In genomic region chr4:173530326-173531062, GRCh38 we compare ENCODE assay signal across 1 cellular context.
TF ChIP-seq lines count a peak whose summit lies in the region.

No MANE protein-coding gene starts in this region.

TF ChIP-seq in IMR-90, 13 proteins besides CTCF, POLR2A, EP300 and RAD21 (continued from another document):
- TF ChIP-seq, protein P1, sequence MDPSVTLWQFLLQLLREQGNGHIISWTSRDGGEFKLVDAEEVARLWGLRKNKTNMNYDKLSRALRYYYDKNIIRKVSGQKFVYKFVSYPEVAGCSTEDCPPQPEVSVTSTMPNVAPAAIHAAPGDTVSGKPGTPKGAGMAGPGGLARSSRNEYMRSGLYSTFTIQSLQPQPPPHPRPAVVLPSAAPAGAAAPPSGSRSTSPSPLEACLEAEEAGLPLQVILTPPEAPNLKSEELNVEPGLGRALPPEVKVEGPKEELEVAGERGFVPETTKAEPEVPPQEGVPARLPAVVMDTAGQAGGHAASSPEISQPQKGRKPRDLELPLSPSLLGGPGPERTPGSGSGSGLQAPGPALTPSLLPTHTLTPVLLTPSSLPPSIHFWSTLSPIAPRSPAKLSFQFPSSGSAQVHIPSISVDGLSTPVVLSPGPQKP (IDR thresholded peaks at IDR 0.05; ENCODE audit: borderline replicate concordance, low read depth, low read length), result no peak
- TF ChIP-seq MXI1 (IDR thresholded peaks at IDR 0.05; ENCODE audit: borderline replicate concordance, low read depth, low read length), result no peak
- TF ChIP-seq MAFK (IDR thresholded peaks at IDR 0.05; ENCODE audit: low read depth, low read length), result no peak
- TF ChIP-seq CEBPB (IDR thresholded peaks at IDR 0.05; ENCODE audit: low read depth, low read length), result no peak
- TF ChIP-seq RCOR1 (IDR thresholded peaks at IDR 0.05; ENCODE audit: insufficient replicate concordance, low read length), result no peak
- TF ChIP-seq RFX5 (IDR thresholded peaks at IDR 0.05; ENCODE audit: low read depth, low read length), result no peak
- TF ChIP-seq SMC3 (IDR thresholded peaks at IDR 0.05; ENCODE audit: low read depth, low read length), result no peak
- no peak for TF ChIP-seq BHLHE40 (IDR thresholded peaks at IDR 0.05; ENCODE audit: low read depth, low read length)
- TF ChIP-seq FOS (IDR thresholded peaks at IDR 0.05; ENCODE audit: low read depth, low read length), result no peak
